ENCODE assay signal across 7 cellular contexts in genomic region chr9:99057665-99058625, GRCh38. TPM values are rescaled to one million over a fixed set of nuclear protein-coding genes. Genes with fewer than 3 reads are reported as not detected.
DNase-seq lines count a peak whose midpoint lies in the region; ATAC-seq and TF ChIP-seq lines count a peak whose summit lies in the region.

No MANE protein-coding gene starts in this region.

- CTCF ChIA-PET in T-cell (lab: Charles Lee), result interaction anchor here (0.6 to 1.5 kb wide), 7 partner anchors 19 to 735 kb away, joined by 3 to 8 read pairs (median 3); no protein-coding TSS in a partner anchor

- H3K4me3 Mint-ChIP-seq in T-cell, result peak overlapping the region; percentile 75 to 87 (median 77)
- H3K4me3 Mint-ChIP-seq in stimulated activated naive CD8-positive, alpha-beta T cell treated with anti-CD3 and anti-CD28 coated beads, Interleukin-15, amount 100 ng/mL, for 72 hours, result peak overlapping the region; percentile 73 to 91

- in situ Hi-C loops in astrocyte of the cerebellum (cut with HindIII; ENCODE audit: low sequenced_read_pairs), result no loop called here

- no peaks in the 10 kb centered on the region for H3K27me3 Mint-ChIP-seq in T-cell
- H3K27me3 Mint-ChIP-seq in stimulated activated naive CD8-positive, alpha-beta T cell treated with anti-CD3 and anti-CD28 coated beads, Interleukin-15, amount 100 ng/mL, for 72 hours, result peaks cover 20% of the 10 kb centered on the region

- peaks cover 0 to 5% of the 10 kb centered on the region in 2 donors for H3K4me1 ChIP-seq in neuronal stem cell (ENCODE audit: control insufficient read depth in 2 of 2, insufficient read depth in 1 of 2, low read depth in 1 of 2, low read length in 2 of 2)

- no peak overlapping the region for H3K4me2 ChIP-seq in neuronal stem cell (ENCODE audit: insufficient read depth, low read length, poor library complexity, severe bottlenecking)

- H3K4me1 Mint-ChIP-seq in T-cell, result peaks cover 81 to 86% (median 81%) of the 10 kb centered on the region in 3 donors
- H3K4me1 Mint-ChIP-seq in stimulated activated naive CD8-positive, alpha-beta T cell treated with anti-CD3 and anti-CD28 coated beads, Interleukin-15, amount 100 ng/mL, for 72 hours, result peaks cover 66% of the 10 kb centered on the region

- H3K18ac ChIP-seq in neuronal stem cell (ENCODE audit: low read length), result no peak overlapping the region

- no peak overlapping the region for H3K9ac ChIP-seq in neuronal stem cell (ENCODE audit: low read depth, low read length, poor library complexity)

- no peak overlapping the region for H3K14ac ChIP-seq in neuronal stem cell (ENCODE audit: low read length)

- H2BK15ac ChIP-seq in neuronal stem cell (ENCODE audit: low read length), result no peak overlapping the region

- no peaks in the 10 kb centered on the region for H3K79me1 ChIP-seq in neuronal stem cell (ENCODE audit: low read depth, low read length)

- no peaks in the 10 kb centered on the region for H3K36me3 ChIP-seq in neuronal stem cell (replicated peaks in 1 of 2; ENCODE audit: control insufficient read depth in 2 of 2, insufficient read depth in 2 of 2, low read length in 2 of 2)

- no peak overlapping the region for H2BK120ac ChIP-seq in neuronal stem cell (ENCODE audit: low read depth, low read length)

- DNase-seq in GM19238 (ENCODE audit: insufficient read length, low spot score), result peak; percentile 46
- peak; percentile 37 to 77 (median 66) for DNase-seq in T-cell
- DNase-seq in astrocyte of the cerebellum (ENCODE audit: low read depth), result peak; percentile 95
- DNase-seq in mucosa of gallbladder (ENCODE audit: low spot score), result peak; percentile 61
- peak; percentile 58 to 73 for DNase-seq in stimulated activated naive CD8-positive, alpha-beta T cell treated with anti-CD3 and anti-CD28 coated beads, Interleukin-15, amount 100 ng/mL, for 72 hours
- no peak for DNase-seq in neuronal stem cell (ENCODE audit: low spot score)

- ATAC-seq in HG03139 (IDR thresholded peaks at IDR 0.05; ENCODE audit: unreplicated experiment), result peak; percentile 78
- peak; percentile 77 to 86 (median 84) for ATAC-seq in T-cell (replicated peaks in 1 of 4)
- peak; percentile 88 for ATAC-seq in stimulated activated naive CD8-positive, alpha-beta T cell treated with anti-CD3 and anti-CD28 coated beads, Interleukin-15, amount 100 ng/mL, for 72 hours

- no peak overlapping the region for H4K8ac ChIP-seq in neuronal stem cell (ENCODE audit: low read depth, low read length)

- WGBS in neuronal stem cell (ENCODE audit: extremely low coverage in 2 of 2, insufficient read length in 2 of 2, insufficient replicate concordance in 1 of 2), 2 donors, result no CpG with 5 or more reads among the region's 7 CpGs

- no peak overlapping the region for H3K23ac ChIP-seq in neuronal stem cell (ENCODE audit: low read depth, low read length, poor library complexity)

- H4K91ac ChIP-seq in neuronal stem cell (ENCODE audit: low read depth, low read length, poor library complexity), result no peak overlapping the region

- no peaks in the 10 kb centered on the region for H3K9me3 Mint-ChIP-seq in T-cell
- peaks cover 0 to 8% of the 10 kb centered on the region in 2 donors for H3K9me3 Mint-ChIP-seq in stimulated activated naive CD8-positive, alpha-beta T cell treated with anti-CD3 and anti-CD28 coated beads, Interleukin-15, amount 100 ng/mL, for 72 hours

- no peak overlapping the region for H3K4me3 ChIP-seq in astrocyte of the cerebellum (ENCODE audit: low read depth, low read length)
- H3K4me3 ChIP-seq in neuronal stem cell (ENCODE audit: low read length in 2 of 2), result peak overlapping the region in 1 of 2 donors; percentile 35

- no peak overlapping the region for H2BK5ac ChIP-seq in neuronal stem cell (ENCODE audit: low read length)

- no peaks in the 10 kb centered on the region for H3K36me3 Mint-ChIP-seq in T-cell

- H3K27ac ChIP-seq in neuronal stem cell (replicated peaks; ENCODE audit: low read length), result no peak overlapping the region

- no peak overlapping the region for H2AK5ac ChIP-seq in neuronal stem cell (ENCODE audit: low read depth, low read length)

- POLR2A ChIA-PET in T-cell (lab: Charles Lee), result interaction anchor here in 1 of 2 donors (0.6 to 1.3 kb wide), 3 partner anchors 17 to 67 kb away, joined by 3 read pairs; no protein-coding TSS in a partner anchor

- H3K9me3 ChIP-seq in neuronal stem cell (replicated peaks in 1 of 2; ENCODE audit: control insufficient read depth in 2 of 2, insufficient read depth in 1 of 2, low read depth in 1 of 2, low read length in 2 of 2), result no peaks in the 10 kb centered on the region

- H2BK12ac ChIP-seq in neuronal stem cell (ENCODE audit: low read length), result no peak overlapping the region

- H3K4ac ChIP-seq in neuronal stem cell (ENCODE audit: low read length), result no peak overlapping the region

- peaks cover 0 to 9% (median 0%) of the 10 kb centered on the region in 3 experiments for H3K27me3 ChIP-seq in neuronal stem cell (ENCODE audit: control insufficient read depth in 3 of 3, insufficient read depth in 3 of 3, low read depth in 1 of 3, low read length in 3 of 3)

- no peak overlapping the region for H2AFZ ChIP-seq in neuronal stem cell (ENCODE audit: low read length)

- no peak for TF ChIP-seq CTCF in astrocyte of the cerebellum (IDR thresholded peaks at IDR 0.05; ENCODE audit: low read depth, low read length, missing control alignments)

- peak overlapping the region; percentile 79 to 84 for H3K27ac Mint-ChIP-seq in T-cell
- peak overlapping the region; percentile 7 to 74 for H3K27ac Mint-ChIP-seq in stimulated activated naive CD8-positive, alpha-beta T cell treated with anti-CD3 and anti-CD28 coated beads, Interleukin-15, amount 100 ng/mL, for 72 hours

RNA-seq across cellular contexts. Expression of gene TGFBR1, which starts 47.0 kb away (rescaled TPM):
- total RNA-seq in T-cell, result 10 to 100 TPM; 22.3 to 36.9 (median 31.7) TPM
- total RNA-seq in mucosa of gallbladder, result 69.2 TPM
- polyA plus RNA-seq in neuronal stem cell (2013, experiment 1 of 2), result 44.9 TPM
- polyA plus RNA-seq in neuronal stem cell (2013, experiment 2 of 2), result 47.8 TPM
